ENCODE assay signal across 12 cellular contexts in the genomic region with DNA sequence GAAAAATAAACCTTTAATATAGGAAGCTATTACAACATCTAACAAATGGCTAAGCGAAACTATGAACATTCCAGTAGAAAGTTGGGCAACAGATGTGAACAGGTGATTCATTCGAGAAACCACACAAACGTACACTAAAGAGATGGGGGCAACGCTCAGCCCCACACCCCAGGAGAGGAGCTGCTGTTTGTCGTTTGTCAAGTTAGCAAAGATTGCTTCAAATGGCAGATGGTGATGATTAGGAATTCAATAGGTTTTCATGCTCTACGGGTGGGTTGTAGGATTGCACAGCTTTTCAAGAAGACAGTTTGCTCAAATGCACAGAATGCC.
"Had no signal": no experiment of that assay in that cellular context is flagged by ENCODE, and none has a peak within 500 bp of the region (broad histone marks: within the 10 kb centered on the region; RNA-seq: fewer than 3 reads in every experiment).

No MANE protein-coding gene starts in this region.

- H3K27ac ChIP-seq: neutrophil, parathyroid adenoma, thoracic aorta had no signal

- H3K4me3 ChIP-seq: thoracic aorta had no signal

- H2AFZ ChIP-seq: parathyroid adenoma had no signal

- ATAC-seq: activated CD4-positive, CD25-positive, alpha-beta regulatory T cell treated with anti-CD3 and anti-CD28 coated beads, Interleukin-2, amount 50 U/mL, for 24 hours; left lobe of liver; stimulated activated effector memory CD8-positive, alpha-beta T cell treated with anti-CD3 and anti-CD28 coated beads, Interleukin-12 subunit alpha, Interleukin-12 subunit beta, amount 100 ng/mL, for 72 hours had no signal

- H3K27ac Mint-ChIP-seq: activated T-helper 1 cell treated with anti-CD3 and anti-CD28 coated beads, Interleukin-12 subunit alpha, Interleukin-12 subunit beta, Interleukin-2, Interleukin-4 antibody, amounts not matched to agents 30 ng/mL and 10 ng/mL and 1 ng/mL, durations not matched to agents 14 hours and 24 hours and 36 hours; naive B cell had no signal

- H3K4me1 Mint-ChIP-seq: naive B cell had no signal

- H3K9me3 ChIP-seq: neutrophil, thoracic aorta had no signal

- H3K4me3 Mint-ChIP-seq: activated T-helper 1 cell treated with anti-CD3 and anti-CD28 coated beads, Interleukin-12 subunit alpha, Interleukin-12 subunit beta, Interleukin-2, Interleukin-4 antibody, amounts not matched to agents 30 ng/mL and 10 ng/mL and 1 ng/mL, durations not matched to agents 14 hours and 24 hours and 36 hours; stimulated activated effector memory CD8-positive, alpha-beta T cell treated with anti-CD3 and anti-CD28 coated beads, Interleukin-12 subunit alpha, Interleukin-12 subunit beta, amount 100 ng/mL, for 72 hours had no signal

- H3K9ac ChIP-seq: parathyroid adenoma had no signal

- H3K79me2 ChIP-seq: parathyroid adenoma had no signal

- H3K36me3 ChIP-seq: neutrophil, thoracic aorta had no signal

- H3K36me3 Mint-ChIP-seq: naive B cell; stimulated activated effector memory CD8-positive, alpha-beta T cell treated with anti-CD3 and anti-CD28 coated beads, Interleukin-12 subunit alpha, Interleukin-12 subunit beta, amount 100 ng/mL, for 72 hours had no signal

- H3K4me1 ChIP-seq: parathyroid adenoma had no signal

- H3K9me3 Mint-ChIP-seq: activated T-helper 1 cell treated with anti-CD3 and anti-CD28 coated beads, Interleukin-12 subunit alpha, Interleukin-12 subunit beta, Interleukin-2, Interleukin-4 antibody, amounts not matched to agents 30 ng/mL and 10 ng/mL and 1 ng/mL, durations not matched to agents 14 hours and 24 hours and 36 hours; stimulated activated effector memory CD8-positive, alpha-beta T cell treated with anti-CD3 and anti-CD28 coated beads, Interleukin-12 subunit alpha, Interleukin-12 subunit beta, amount 100 ng/mL, for 72 hours had no signal

- DNase-seq: activated naive CD4-positive, alpha-beta T cell treated with Interleukin-2 at 50 U/mL for 16 hours; caudate nucleus; islet precursor cell; naive B cell; T1000 had no signal
